In the genomic region with DNA sequence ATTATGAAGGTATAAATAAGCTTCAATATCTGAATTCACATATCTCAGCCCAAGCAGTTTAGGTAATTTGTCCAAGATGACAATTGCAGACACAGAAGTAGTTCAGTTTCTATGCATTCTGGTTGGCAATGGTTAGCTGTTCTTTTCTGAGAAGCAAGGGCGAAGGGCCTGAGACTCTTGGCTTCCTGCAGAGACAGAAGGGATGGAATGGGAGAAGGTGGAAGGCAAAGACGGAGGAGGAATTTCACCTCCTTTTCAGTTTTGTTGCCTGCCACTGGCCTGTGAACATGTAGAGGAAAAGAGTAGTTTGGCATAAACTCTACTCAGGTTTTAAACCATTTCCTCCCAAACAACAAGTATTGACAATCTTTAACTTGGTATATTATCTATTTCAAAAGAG, we compare ENCODE assay signal across 1 cellular context.
TF ChIP-seq lines count a peak whose summit lies in the region.

No MANE protein-coding gene starts in this region.

TF ChIP-seq in H1, 55 proteins besides CTCF, POLR2A, EP300 and RAD21:
- TF ChIP-seq TAF7 (optimal IDR thresholded peaks at IDR 0.05; ENCODE audit: borderline replicate concordance, low read depth, low read length) (no peak), CEBPB (IDR thresholded peaks at IDR 0.05; ENCODE audit: low read depth, low read length) (no peak), GTF2F1 (IDR thresholded peaks at IDR 0.05; ENCODE audit: borderline replicate concordance, low read depth, low read length) (no peak), ATF2 (IDR thresholded peaks at IDR 0.05; ENCODE audit: low read length) (no peak)
